7 cellular contexts compared by ENCODE assay signal in the genomic region with DNA sequence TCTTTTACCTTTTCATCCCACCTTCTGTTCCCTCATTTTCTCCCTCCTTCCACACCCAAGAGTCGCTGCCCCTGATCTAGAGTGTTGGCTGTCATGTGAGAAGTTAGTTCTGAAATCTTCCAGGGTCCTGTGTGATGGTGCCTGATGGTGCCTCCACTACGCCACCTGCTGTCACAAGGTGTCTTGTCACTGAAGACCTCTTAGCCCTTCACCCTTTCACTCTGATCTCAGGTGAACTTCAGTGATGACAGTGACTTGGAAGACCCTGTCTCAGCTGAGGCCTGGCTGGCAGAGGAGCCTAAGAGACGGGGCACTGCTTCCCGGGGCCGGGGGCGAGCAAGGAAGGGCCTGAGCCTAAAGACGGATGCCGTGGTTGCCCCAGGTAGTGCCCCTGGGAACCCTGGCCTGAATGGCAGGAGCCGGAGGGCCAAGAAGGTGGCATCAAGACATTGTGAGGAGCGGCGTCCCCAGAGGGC. TPM values are rescaled to one million over a fixed set of nuclear protein-coding genes. Genes with fewer than 3 reads are reported as not detected.
DNase-seq lines count a peak whose midpoint lies in the region; ATAC-seq and TF ChIP-seq lines count a peak whose summit lies in the region.

No MANE protein-coding gene starts in this region.

- WGBS in right lobe of liver (ENCODE audit: insufficient coverage, low coverage, low lambda C conversion rate, missing lambda C conversion rate): 72% methylated on average over 5 of the region's 11 CpGs

- POLR2A ChIA-PET in activated CD4-positive, alpha-beta T cell treated with anti-CD3 and anti-CD28 coated beads, Interleukin-2, amount 10 ng/mL, durations not matched to agents 7 days and 5 days (lab: Charles Lee): no interaction called here

- H3K36me3 ChIP-seq in right lobe of liver: peaks cover 0 to 3% (median 0%) of the 10 kb centered on the region in 4 donors

- ATAC-seq in right lobe of liver: peak; percentile 81 to 87 (median 86)

- H3K4me3 Mint-ChIP-seq in activated CD4-positive, alpha-beta T cell treated with anti-CD3 and anti-CD28 coated beads, Interleukin-2, amount 10 ng/mL, durations not matched to agents 7 days and 5 days: no peak overlapping the region

- CTCF ChIA-PET in activated CD4-positive, alpha-beta T cell treated with anti-CD3 and anti-CD28 coated beads, Interleukin-2, amount 10 ng/mL, durations not matched to agents 7 days and 5 days (lab: Charles Lee): interaction anchor here (0.9 to 4.4 kb wide), 13 partner anchors 9 to 221 kb away, joined by 3 to 21 read pairs (median 5); a partner anchor contains a TSS

- DNase-seq in NCI-H146 (lab: John Stamatoyannopoulos, UW) (peak; percentile 41), dedifferentiated amniotic fluid mesenchymal stem cell (ENCODE audit: extremely low spot score) (peak; percentile 25), right lobe of liver (peak; percentile 63 to 78 (median 66)), NCI-H187 (lab: John Stamatoyannopoulos, UW) (no peak)
- peak; percentile 76 for DNase-seq in activated CD4-positive, alpha-beta T cell treated with anti-CD3 and anti-CD28 coated beads, Interleukin-2, amount 10 ng/mL, durations not matched to agents 7 days and 5 days
- peak; percentile 20 for DNase-seq in stimulated activated CD8-positive, alpha-beta memory T cell treated with anti-CD3 and anti-CD28 coated beads, Interleukin-15, amount 100 ng/mL, for 24 hours (ENCODE audit: low read depth)

- no peaks in the 10 kb centered on the region for H3K27me3 ChIP-seq in right lobe of liver

- H3K9me3 ChIP-seq in right lobe of liver: no peaks in the 10 kb centered on the region

- H3K27me3 Mint-ChIP-seq in activated CD4-positive, alpha-beta T cell treated with anti-CD3 and anti-CD28 coated beads, Interleukin-2, amount 10 ng/mL, durations not matched to agents 7 days and 5 days: no peaks in the 10 kb centered on the region

- peaks cover 56% of the 10 kb centered on the region for H3K36me3 Mint-ChIP-seq in activated CD4-positive, alpha-beta T cell treated with anti-CD3 and anti-CD28 coated beads, Interleukin-2, amount 10 ng/mL, durations not matched to agents 7 days and 5 days (ENCODE audit: low read depth)

- no peaks in the 10 kb centered on the region for H3K9me3 Mint-ChIP-seq in activated CD4-positive, alpha-beta T cell treated with anti-CD3 and anti-CD28 coated beads, Interleukin-2, amount 10 ng/mL, durations not matched to agents 7 days and 5 days

- intact Hi-C loops in right lobe of liver (cut with DNase I): loop anchor here (5.0 to 10.0 kb wide), 2 partner anchors 75 to 213 kb away; a partner anchor contains a TSS

- TF ChIP-seq CTCF in GM12873 (IDR thresholded peaks at IDR 0.05; ENCODE audit: insufficient read depth, low read depth, low read length, missing control alignments) (peak; percentile 83), right lobe of liver (IDR thresholded peaks at IDR 0.05) (peak; percentile 69 to 76 (median 75))

- H3K27ac ChIP-seq in right lobe of liver: no peak overlapping the region

- H3K4me1 Mint-ChIP-seq in activated CD4-positive, alpha-beta T cell treated with anti-CD3 and anti-CD28 coated beads, Interleukin-2, amount 10 ng/mL, durations not matched to agents 7 days and 5 days: peaks cover 9% of the 10 kb centered on the region

- no peaks in the 10 kb centered on the region for H3K4me1 ChIP-seq in right lobe of liver

- H3K27ac Mint-ChIP-seq in activated CD4-positive, alpha-beta T cell treated with anti-CD3 and anti-CD28 coated beads, Interleukin-2, amount 10 ng/mL, durations not matched to agents 7 days and 5 days: peak overlapping the region; percentile 64

- H3K4me3 ChIP-seq in right lobe of liver: no peak overlapping the region

- TF ChIP-seq POLR2A in right lobe of liver (IDR thresholded peaks at IDR 0.05): no peak

RNA-seq across cellular contexts. Expression of a gene that starts 7.6 kb away (rescaled TPM):
- 100 to 1,000 TPM; 305 to 335 TPM for total RNA-seq in activated CD4-positive, alpha-beta T cell treated with anti-CD3 and anti-CD28 coated beads, Interleukin-2, amount 10 ng/mL, durations not matched to agents 7 days and 5 days
- 100 to 1,000 TPM; 122 to 170 (median 146) TPM for total RNA-seq in right lobe of liver

RNA-seq across cellular contexts. Expression of a gene that starts 11.7 kb away (rescaled TPM):
- 10 to 100 TPM; 47.9 to 56.4 TPM for total RNA-seq in activated CD4-positive, alpha-beta T cell treated with anti-CD3 and anti-CD28 coated beads, Interleukin-2, amount 10 ng/mL, durations not matched to agents 7 days and 5 days
- 10 to 100 TPM; 17.6 to 27.1 (median 20.8) TPM for total RNA-seq in right lobe of liver

RNA-seq across cellular contexts. Expression of a gene that starts 19.7 kb away (rescaled TPM):
- total RNA-seq in activated CD4-positive, alpha-beta T cell treated with anti-CD3 and anti-CD28 coated beads, Interleukin-2, amount 10 ng/mL, durations not matched to agents 7 days and 5 days: 100 to 1,000 TPM; 107 to 125 TPM
- 10 to 100 TPM in 2 of 6 experiments, 1 to 10 TPM in 3, under 1 TPM in 1; 0.04 to 15.0 (median 4.5) TPM for total RNA-seq in right lobe of liver

RNA-seq across cellular contexts. Expression of a gene that starts 33.6 kb away (rescaled TPM):
- total RNA-seq in activated CD4-positive, alpha-beta T cell treated with anti-CD3 and anti-CD28 coated beads, Interleukin-2, amount 10 ng/mL, durations not matched to agents 7 days and 5 days: 10 to 100 TPM; 59.1 to 63.0 TPM
- 10 to 100 TPM; 22.0 to 29.1 (median 26.7) TPM for total RNA-seq in right lobe of liver

RNA-seq across cellular contexts. Expression of a gene that starts 48.4 kb away (rescaled TPM):
- total RNA-seq in activated CD4-positive, alpha-beta T cell treated with anti-CD3 and anti-CD28 coated beads, Interleukin-2, amount 10 ng/mL, durations not matched to agents 7 days and 5 days: not detected
- total RNA-seq in right lobe of liver: not detected

Comparison
In these comparisons a context has a peak if more than half of its experiments do, and no peak if none do; other contexts are left out.
1. DNase-seq: peak in NCI-H146 (single experiment), activated CD4-positive, alpha-beta T cell treated with anti-CD3 and anti-CD28 coated beads, Interleukin-2, amount 10 ng/mL, durations not matched to agents 7 days and 5 days (single experiment), dedifferentiated amniotic fluid mesenchymal stem cell (single experiment), right lobe of liver (3 of 3) and stimulated activated CD8-positive, alpha-beta memory T cell treated with anti-CD3 and anti-CD28 coated beads, Interleukin-15, amount 100 ng/mL, for 24 hours (single experiment); none in NCI-H187 (0 of 2).
2. RNA of a gene that starts 19.7 kb away (total RNA-seq): 107 to 125 TPM in activated CD4-positive, alpha-beta T cell treated with anti-CD3 and anti-CD28 coated beads, Interleukin-2, amount 10 ng/mL, durations not matched to agents 7 days and 5 days; 0.04 to 15.0 TPM in right lobe of liver; every median in the first group is over 4 times any median in the second.